12 cellular contexts compared by ENCODE assay signal in genomic region chr3:155946178-155946577, GRCh38.
DNase-seq lines count a peak whose midpoint lies in the region; TF ChIP-seq lines count a peak whose summit lies in the region.
"Had no signal": no experiment of that assay in that cellular context is flagged by ENCODE, and none has a peak within 500 bp of the region (broad histone marks: within the 10 kb centered on the region; RNA-seq: fewer than 3 reads in every experiment).

No MANE protein-coding gene starts in this region.

- H3K9me3 Mint-ChIP-seq in osteocyte (ENCODE audit: unreplicated experiment): no peaks in the 10 kb centered on the region
- no peaks in the 10 kb centered on the region for H3K9me3 Mint-ChIP-seq in T-helper 2 cell treated with Interferon-gamma antibody and Interleukin-4, amounts not matched to agents 5 μg/mL and 100 μg/mL, for 36 hours
- H3K9me3 Mint-ChIP-seq: nephron progenitor cell had no signal

- H3K4me3 ChIP-seq in epithelial cell of proximal tubule (ENCODE audit: low read depth, low read length): no peak overlapping the region

- peak overlapping the region; percentile 81 for H3K27ac Mint-ChIP-seq in osteocyte (ENCODE audit: unreplicated experiment)
- no peak overlapping the region for H3K27ac Mint-ChIP-seq in T-helper 2 cell treated with Interferon-gamma antibody and Interleukin-4, amounts not matched to agents 5 μg/mL and 100 μg/mL, for 36 hours
- H3K27ac Mint-ChIP-seq: nephron progenitor cell had no signal

- peaks cover 13% of the 10 kb centered on the region for H3K36me3 Mint-ChIP-seq in osteocyte (ENCODE audit: unreplicated experiment)
- H3K36me3 Mint-ChIP-seq in T-helper 2 cell treated with Interferon-gamma antibody and Interleukin-4, amounts not matched to agents 5 μg/mL and 100 μg/mL, for 36 hours (ENCODE audit: low read depth): peaks cover 11% of the 10 kb centered on the region

- no peaks in the 10 kb centered on the region for H3K27me3 Mint-ChIP-seq in osteocyte (ENCODE audit: unreplicated experiment)
- H3K27me3 Mint-ChIP-seq in T-helper 2 cell treated with Interferon-gamma antibody and Interleukin-4, amounts not matched to agents 5 μg/mL and 100 μg/mL, for 36 hours (ENCODE audit: low read depth): no peaks in the 10 kb centered on the region

- no peak for TF ChIP-seq CTCF in epithelial cell of proximal tubule (conservative IDR thresholded peaks at IDR 0.05; ENCODE audit: low read depth, low read length)
- TF ChIP-seq CTCF in osteocyte (IDR thresholded peaks at IDR 0.05): no peak

- peaks cover 41% of the 10 kb centered on the region for H3K4me1 Mint-ChIP-seq in osteocyte (ENCODE audit: unreplicated experiment)
- H3K4me1 Mint-ChIP-seq in T-helper 2 cell treated with Interferon-gamma antibody and Interleukin-4, amounts not matched to agents 5 μg/mL and 100 μg/mL, for 36 hours (ENCODE audit: low read depth): no peaks in the 10 kb centered on the region

- H3K4me3 Mint-ChIP-seq in osteocyte (ENCODE audit: unreplicated experiment): no peak overlapping the region
- no peak overlapping the region for H3K4me3 Mint-ChIP-seq in T-helper 2 cell treated with Interferon-gamma antibody and Interleukin-4, amounts not matched to agents 5 μg/mL and 100 μg/mL, for 36 hours
- H3K4me3 Mint-ChIP-seq: nephron progenitor cell had no signal

- DNase-seq in EH (ENCODE audit: low read depth): peak; percentile 85
- peak; percentile 49 for DNase-seq in RPMI7951 (ENCODE audit: low read depth)
- peak; percentile 59 for DNase-seq in epithelial cell of proximal tubule (ENCODE audit: low read depth)
- no peak for DNase-seq in osteocyte (ENCODE audit: extremely low spot score, unreplicated experiment)
- DNase-seq in germinal center (ENCODE audit: low spot score): no peak
- DNase-seq in cerebellar cortex (ENCODE audit: low spot score): no peak
- DNase-seq in T-helper 2 cell treated with Interferon-gamma antibody and Interleukin-4, amounts not matched to agents 5 μg/mL and 100 μg/mL, for 36 hours (ENCODE audit: low spot score): no peak
- DNase-seq in GM19240 (ENCODE audit: insufficient read length, low spot score): no peak
- DNase-seq: amygdala; kidney; nephron progenitor cell; stimulated activated CD4-positive, alpha-beta T cell treated with anti-CD3 and anti-CD28 coated beads, Interleukin-12 subunit alpha, Interleukin-12 subunit beta, amount 100 ng/mL, for 4 hours had no signal

Comparison
In these comparisons a context has a peak if more than half of its experiments do, and no peak if none do; other contexts are left out.
1. DNase-seq: peak in EH (single experiment), RPMI7951 (single experiment) and epithelial cell of proximal tubule (single experiment); none in osteocyte (single experiment), germinal center (single experiment), cerebellar cortex (single experiment), T-helper 2 cell treated with Interferon-gamma antibody and Interleukin-4, amounts not matched to agents 5 μg/mL and 100 μg/mL, for 36 hours (single experiment) and GM19240 (single experiment).